Comparison of ENCODE assay signal across 8 cellular contexts in the genomic region with DNA sequence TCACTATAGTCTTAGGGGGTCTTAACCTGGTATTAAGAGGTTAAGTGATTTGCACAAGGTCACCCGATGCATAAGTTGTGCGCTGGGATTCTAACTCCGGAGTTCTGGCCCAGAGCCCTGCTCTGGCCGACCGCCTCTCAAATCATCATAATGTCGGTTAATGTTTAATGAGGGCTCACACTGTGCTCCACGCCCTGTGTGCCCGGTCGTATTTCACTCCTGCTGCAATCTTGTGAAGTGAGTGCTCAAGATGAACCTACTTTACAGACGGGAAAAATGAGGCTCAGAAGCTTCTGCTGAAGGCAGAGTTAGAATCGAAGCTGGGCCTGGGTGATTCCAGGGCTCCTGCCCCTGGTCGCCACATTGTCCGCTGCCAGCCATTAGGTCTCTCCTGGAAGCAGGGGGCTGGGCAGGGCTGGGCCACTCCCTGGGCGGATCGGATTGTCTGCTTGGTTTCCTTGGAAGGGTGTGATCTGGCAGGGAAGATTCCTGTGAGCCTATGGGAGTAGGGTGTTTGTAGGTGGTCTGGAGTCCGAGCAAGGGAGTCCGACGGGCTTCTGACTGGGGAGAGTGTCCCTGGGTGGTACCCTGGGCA. TPM values are rescaled to one million over a fixed set of nuclear protein-coding genes. Genes with fewer than 3 reads are reported as not detected.
DNase-seq lines count a peak whose midpoint lies in the region; ATAC-seq and TF ChIP-seq lines count a peak whose summit lies in the region.

No MANE protein-coding gene starts in this region.

- H3K36me3 ChIP-seq in SJSA1 (peaks cover 13% of the 10 kb centered on the region; the same call in 1 of the 2 replicates), psoas muscle (ENCODE audit: insufficient read depth in 1 of 2, low read depth in 1 of 2) (no peaks in the 10 kb centered on the region)

- H3K4me1 Mint-ChIP-seq in activated CD4-positive, alpha-beta T cell treated with anti-CD3 and anti-CD28 coated beads, Interleukin-2, amount 10 ng/mL, durations not matched to agents 24 days and 14 days, result peaks cover 31% of the 10 kb centered on the region

- peak overlapping the region; percentile 72 for H3K27ac Mint-ChIP-seq in activated CD4-positive, alpha-beta T cell treated with anti-CD3 and anti-CD28 coated beads, Interleukin-2, amount 10 ng/mL, durations not matched to agents 24 days and 14 days

- H3K36me3 Mint-ChIP-seq in activated CD4-positive, alpha-beta T cell treated with anti-CD3 and anti-CD28 coated beads, Interleukin-2, amount 10 ng/mL, durations not matched to agents 24 days and 14 days (ENCODE audit: low read depth), result peaks cover 4% of the 10 kb centered on the region

- peak overlapping the region; percentile 89 for H3K4me3 Mint-ChIP-seq in activated CD4-positive, alpha-beta T cell treated with anti-CD3 and anti-CD28 coated beads, Interleukin-2, amount 10 ng/mL, durations not matched to agents 24 days and 14 days

- TF ChIP-seq CTCF in fibroblast of mammary gland (conservative IDR thresholded peaks at IDR 0.05; ENCODE audit: control insufficient read depth, insufficient read depth, low read depth, low read length), result no peak
- TF ChIP-seq CTCF in psoas muscle (IDR thresholded peaks at IDR 0.05), result no peak

- no peaks in the 10 kb centered on the region for H3K27me3 ChIP-seq in SJSA1 (replicated peaks)
- no peaks in the 10 kb centered on the region for H3K27me3 ChIP-seq in psoas muscle (ENCODE audit: insufficient read depth in 3 of 3, low read length in 2 of 3)

- H3K9me3 Mint-ChIP-seq in activated CD4-positive, alpha-beta T cell treated with anti-CD3 and anti-CD28 coated beads, Interleukin-2, amount 10 ng/mL, durations not matched to agents 24 days and 14 days, result no peaks in the 10 kb centered on the region

- H3K4me3 ChIP-seq in SJSA1 (peak overlapping the region; percentile 77), fibroblast of mammary gland (ENCODE audit: control insufficient read depth, low read depth, low read length) (peak overlapping the region; percentile 70), psoas muscle (peak overlapping the region; percentile 95)

- peaks cover 17% of the 10 kb centered on the region for H3K4me1 ChIP-seq in SJSA1 (replicated peaks)
- peaks cover 17% of the 10 kb centered on the region for H3K4me1 ChIP-seq in psoas muscle

- H3K27me3 Mint-ChIP-seq in activated CD4-positive, alpha-beta T cell treated with anti-CD3 and anti-CD28 coated beads, Interleukin-2, amount 10 ng/mL, durations not matched to agents 24 days and 14 days, result peaks cover 3% of the 10 kb centered on the region

- WGBS in psoas muscle, 3 donors, result 24 to 30% (median 29%) methylated on average over 18 of the region's 18 CpGs

- 0 out of 2 replicates have a peak overlapping the region, but pooled peaks have one; percentile 7 for H3K27ac ChIP-seq in SJSA1
- H3K27ac ChIP-seq in psoas muscle, result peak overlapping the region; percentile 71

- DNase-seq in activated CD4-positive, alpha-beta T cell treated with anti-CD3 and anti-CD28 coated beads, Interleukin-2, amount 10 ng/mL, durations not matched to agents 24 days and 14 days, result no peak
- DNase-seq in activated CD4-positive, alpha-beta T cell treated with anti-CD3 and anti-CD28 coated beads, Interleukin-2, amount 50 U/mL, for 48 hours, result no peak
- DNase-seq in SJSA1 (ENCODE audit: low read depth in 1 of 2, low spot score in 2 of 2) (peak; percentile 81 to 89), fibroblast of mammary gland (ENCODE audit: low read depth) (peak; percentile 45), psoas muscle (no peak), NCI-H446 treated with DMSO at 0.1 percent for 48 hours (lab: John Stamatoyannopoulos, UW) (no peak), NCI-H2107 treated with DMSO at 0.1 percent for 48 hours (lab: John Stamatoyannopoulos, UW; ENCODE audit: unreplicated experiment) (no peak)

- H3K9me3 ChIP-seq in SJSA1 (replicated peaks) (no peaks in the 10 kb centered on the region), psoas muscle (no peaks in the 10 kb centered on the region)

- ATAC-seq in psoas muscle (peak in 1 of 4 donors; percentile 24), HG02981 (IDR thresholded peaks at IDR 0.05; ENCODE audit: unreplicated experiment) (no peak)

- intact Hi-C loops in activated CD4-positive, alpha-beta T cell treated with anti-CD3 and anti-CD28 coated beads, Interleukin-2, amount 10 ng/mL, durations not matched to agents 24 days and 14 days (cut with micrococcal nuclease), result no loop called here
- intact Hi-C loops in psoas muscle (cut with DNase I), result loop anchor here in 1 of 2 donors (10.0 kb wide), 2 partner anchors 162 to 288 kb away; a partner anchor contains a TSS

RNA-seq across cellular contexts. Expression of a gene that starts 1.1 kb away (rescaled TPM):
- total RNA-seq in activated CD4-positive, alpha-beta T cell treated with anti-CD3 and anti-CD28 coated beads, Interleukin-2, amount 10 ng/mL, durations not matched to agents 24 days and 14 days, result 14.8 and 16.9 TPM in 2 replicates
- total RNA-seq in SJSA1 (2014; rRNA removed; shearing (Covaris generic)), result 7.2 TPM in 2 replicates
- total RNA-seq in psoas muscle, result 10 to 100 TPM; 10.6 to 17.3 (median 11.6) TPM
- polyA plus RNA-seq in psoas muscle, result 10 to 100 TPM in 2 of 3 donors, 1 to 10 TPM in 1; 7.2 to 22.0 (median 16.5) TPM

RNA-seq across cellular contexts. Expression of a gene that starts 42.5 kb away (rescaled TPM):
- total RNA-seq in activated CD4-positive, alpha-beta T cell treated with anti-CD3 and anti-CD28 coated beads, Interleukin-2, amount 10 ng/mL, durations not matched to agents 24 days and 14 days, result not detected in 2 replicates
- not detected in 2 replicates for total RNA-seq in SJSA1 (2014; rRNA removed; shearing (Covaris generic))
- total RNA-seq in psoas muscle, result not detected
- polyA plus RNA-seq in psoas muscle, result under 1 TPM in 1 of 3 donors, not detected in 2; 0.07 TPM

Comparison
In these comparisons a context has a peak if more than half of its experiments do, and no peak if none do; other contexts are left out.
1. DNase-seq: peak in SJSA1 (2 of 2) and fibroblast of mammary gland (single experiment); none in activated CD4-positive, alpha-beta T cell treated with anti-CD3 and anti-CD28 coated beads, Interleukin-2, amount 10 ng/mL, durations not matched to agents 24 days and 14 days (single experiment), activated CD4-positive, alpha-beta T cell treated with anti-CD3 and anti-CD28 coated beads, Interleukin-2, amount 50 U/mL, for 48 hours (0 of 2), psoas muscle (0 of 2), NCI-H446 treated with DMSO at 0.1 percent for 48 hours (single experiment) and NCI-H2107 treated with DMSO at 0.1 percent for 48 hours (single experiment).
2. Peak in every context shown above with its lines, with median percentiles within 50 percentile points of each other: H3K4me3 ChIP-seq.